Comparison of ENCODE assay signal across 18 cellular contexts in genomic region chr12:71061451-71061850, GRCh38.
DNase-seq lines count a peak whose midpoint lies in the region; ATAC-seq and TF ChIP-seq lines count a peak whose summit lies in the region.
"Had no signal": no experiment of that assay in that cellular context is flagged by ENCODE, and none has a peak within 500 bp of the region (broad histone marks: within the 10 kb centered on the region; RNA-seq: fewer than 3 reads in every experiment).

No MANE protein-coding gene starts in this region.

- H3K9me3 ChIP-seq in BLaER1 = peaks cover 13% of the 10 kb centered on the region
- H3K9me3 ChIP-seq in gastrocnemius medialis = no peaks in the 10 kb centered on the region

- H3K9ac ChIP-seq in BLaER1 = no peak overlapping the region

- ATAC-seq in gastrocnemius medialis = no peak
- ATAC-seq in HG03045 (IDR thresholded peaks at IDR 0.05; ENCODE audit: unreplicated experiment) = no peak
- ATAC-seq: CD8-positive, alpha-beta T cell had no signal

- no peak overlapping the region for H3K4me3 Mint-ChIP-seq in activated naive CD4-positive, alpha-beta T cell treated with anti-CD3 and anti-CD28 coated beads for 36 hours
- H3K4me3 Mint-ChIP-seq: B cell; CD14-positive monocyte; CD8-positive, alpha-beta T cell; H9 had no signal

- no peaks in the 10 kb centered on the region for H3K27me3 Mint-ChIP-seq in activated naive CD4-positive, alpha-beta T cell treated with anti-CD3 and anti-CD28 coated beads for 36 hours (ENCODE audit: low read depth)
- H3K27me3 Mint-ChIP-seq: B cell had no signal

- DNase-seq in NCI-H69 (lab: John Stamatoyannopoulos, UW) (peak; percentile 54), kidney tubule cell (ENCODE audit: low spot score) (peak; percentile 20), renal cortical epithelial cell (ENCODE audit: low read depth) (peak; percentile 95), KBM-7 (no peak), gastrocnemius medialis (no peak)
- DNase-seq in activated naive CD4-positive, alpha-beta T cell treated with anti-CD3 and anti-CD28 coated beads for 36 hours = no peak
- DNase-seq: ACHN; CD8-positive, alpha-beta T cell; COR-L47; DMS53; GF-D8; GOT3; H9 had no signal

- no peaks in the 10 kb centered on the region for H4K20me1 ChIP-seq in BLaER1

- H3K27me3 ChIP-seq in BLaER1 (no peaks in the 10 kb centered on the region), gastrocnemius medialis (no peaks in the 10 kb centered on the region)

- H3K27ac ChIP-seq in BLaER1 = no peak overlapping the region
- H3K27ac ChIP-seq in gastrocnemius medialis = no peak overlapping the region
- H3K27ac ChIP-seq: HL-60 had no signal

- TF ChIP-seq CTCF in gastrocnemius medialis (IDR thresholded peaks at IDR 0.05 in 4 of 5, conservative IDR thresholded peaks at IDR 0.05 in 1 of 5) = no peak

- H3K4me3 ChIP-seq in BLaER1 (no peak overlapping the region), gastrocnemius medialis (no peak overlapping the region)

- H3K36me3 Mint-ChIP-seq in activated naive CD4-positive, alpha-beta T cell treated with anti-CD3 and anti-CD28 coated beads for 36 hours (ENCODE audit: low read depth) = no peaks in the 10 kb centered on the region
- H3K36me3 Mint-ChIP-seq: CD14-positive monocyte; CD8-positive, alpha-beta T cell had no signal

- H3K27ac Mint-ChIP-seq in activated naive CD4-positive, alpha-beta T cell treated with anti-CD3 and anti-CD28 coated beads for 36 hours = no peak overlapping the region
- H3K27ac Mint-ChIP-seq: B cell; CD14-positive monocyte; CD8-positive, alpha-beta T cell had no signal

- peak overlapping the region; percentile 67 for H3K4me2 ChIP-seq in BLaER1

- no peaks in the 10 kb centered on the region for H3K4me1 Mint-ChIP-seq in activated naive CD4-positive, alpha-beta T cell treated with anti-CD3 and anti-CD28 coated beads for 36 hours (ENCODE audit: low read depth)
- H3K4me1 Mint-ChIP-seq: B cell, CD14-positive monocyte had no signal

- no peaks in the 10 kb centered on the region for H3K9me3 Mint-ChIP-seq in activated naive CD4-positive, alpha-beta T cell treated with anti-CD3 and anti-CD28 coated beads for 36 hours
- H3K9me3 Mint-ChIP-seq: CD8-positive, alpha-beta T cell; H9 had no signal

- intact Hi-C loops in activated naive CD4-positive, alpha-beta T cell treated with anti-CD3 and anti-CD28 coated beads for 36 hours (cut with micrococcal nuclease) = no loop called here
- intact Hi-C loops in gastrocnemius medialis (cut with DNase I; ENCODE audit: low total_unique reads) = no loop called here

- in situ Hi-C loops in KBM-7 (cut with MboI; ENCODE audit: low pct_unique_long_range_greater_than_20kb, low sequenced_read_pairs) (no loop called here), gastrocnemius medialis (cut with MboI; ENCODE audit: low sequenced_read_pairs in 4 of 4) (no loop called here)

- H3K4me1 ChIP-seq in BLaER1 (peaks cover 41% of the 10 kb centered on the region), gastrocnemius medialis (no peaks in the 10 kb centered on the region)

- H3K36me3 ChIP-seq in BLaER1 (no peaks in the 10 kb centered on the region), gastrocnemius medialis (no peaks in the 10 kb centered on the region)

- TF ChIP-seq POLR2A in gastrocnemius medialis (IDR thresholded peaks at IDR 0.05) = no peak

- CTCF ChIA-PET in activated naive CD4-positive, alpha-beta T cell treated with anti-CD3 and anti-CD28 coated beads for 36 hours (lab: Charles Lee) = no interaction called here

Comparison
In these comparisons a context has a peak if more than half of its experiments do, and no peak if none do; other contexts are left out.
1. DNase-seq: peak in NCI-H69 (single experiment), kidney tubule cell (single experiment) and renal cortical epithelial cell (single experiment); none in KBM-7 (single experiment), activated naive CD4-positive, alpha-beta T cell treated with anti-CD3 and anti-CD28 coated beads for 36 hours (single experiment) and gastrocnemius medialis (0 of 2).